ENCODE assay signal across 9 cellular contexts in genomic region chr13:30865131-30866009, GRCh38. TPM values are rescaled to one million over a fixed set of nuclear protein-coding genes. Genes with fewer than 3 reads are reported as not detected.
A peak's percentile ranks its signal among the peaks of the same experiment; 100 is the strongest.
DNase-seq lines count a peak whose midpoint lies in the region; ATAC-seq and TF ChIP-seq lines count a peak whose summit lies in the region.
"Had no signal": no experiment of that assay in that cellular context is flagged by ENCODE, and none has a peak within 500 bp of the region (broad histone marks: within the 10 kb centered on the region; RNA-seq: fewer than 3 reads in every experiment).

No MANE protein-coding gene starts in this region.

- peak overlapping the region; percentile 99 for H4K91ac ChIP-seq in IMR-90 (ENCODE audit: insufficient read depth, low read depth, low read length)

- in situ Hi-C loops in IMR-90 (cut with MboI; ENCODE audit: low sequenced_read_pairs) = loop anchor here (10.0 kb wide), 1 partner anchor 191 kb away; no protein-coding TSS in a partner anchor

- peak overlapping the region; percentile 95 for H2BK5ac ChIP-seq in IMR-90 (ENCODE audit: low read depth, low read length, poor library complexity, severe bottlenecking)

- no peak overlapping the region for H3K27ac Mint-ChIP-seq in CD4-positive, alpha-beta T cell
- H3K27ac Mint-ChIP-seq in activated T-helper 1 cell treated with anti-CD3 and anti-CD28 coated beads, Interleukin-12 subunit alpha, Interleukin-12 subunit beta, Interleukin-2, Interleukin-4 antibody, amounts not matched to agents 30 ng/mL and 10 ng/mL and 1 ng/mL, durations not matched to agents 14 hours and 24 hours and 36 hours = no peak overlapping the region
- H3K27ac Mint-ChIP-seq in natural killer cell treated with Interleukin-12 subunit alpha and Interleukin-12 subunit beta and Interleukin-15 and Interleukin-18, amount 100 ng/mL, for 72 hours = no peak overlapping the region
- H3K27ac Mint-ChIP-seq in stimulated activated naive CD8-positive, alpha-beta T cell treated with anti-CD3 and anti-CD28 coated beads, Interleukin-15, Interleukin-2, amounts not matched to agents 100 ng/mL and 50 ng/mL, for 24 hours = peak overlapping the region; percentile 36
- H3K27ac Mint-ChIP-seq: T-helper 1 cell treated with Interleukin-12 subunit alpha and Interleukin-12 subunit beta and Interleukin-4 antibody, amounts not matched to agents 30 μg/mL and 1 μg/mL, for 36 hours had no signal

- H3K4ac ChIP-seq in IMR-90 (ENCODE audit: low read depth, low read length) = peak overlapping the region; percentile 99

- no peaks in the 10 kb centered on the region for H3K36me3 ChIP-seq in IMR-90 (ENCODE audit: control insufficient read depth, insufficient read depth, low read length)
- no peaks in the 10 kb centered on the region for H3K36me3 ChIP-seq in PC-9 (ENCODE audit: low read depth)

- peaks cover 46% of the 10 kb centered on the region for H3K4me1 ChIP-seq in IMR-90 (ENCODE audit: control insufficient read depth, insufficient read depth, low read length)
- H3K4me1 ChIP-seq in PC-9 (replicated peaks; ENCODE audit: insufficient read depth) = 0 out of 2 replicates have a peak, but pooled peaks cover 9% of the 10 kb centered on the region

- peak; percentile 15 to 57 (median 24) for DNase-seq in CD4-positive, alpha-beta T cell
- peak; percentile 96 for DNase-seq in IMR-90
- peak; percentile 57 to 65 for DNase-seq in PC-9
- DNase-seq in activated T-helper 1 cell treated with anti-CD3 and anti-CD28 coated beads, Interleukin-12 subunit alpha, Interleukin-12 subunit beta, Interleukin-2, Interleukin-4 antibody, amounts not matched to agents 30 ng/mL and 10 ng/mL and 1 ng/mL, durations not matched to agents 14 hours and 24 hours and 36 hours (ENCODE audit: low spot score) = peak; percentile 9
- DNase-seq in fibroblast of the aortic adventitia (ENCODE audit: low read depth) = peak; percentile 96
- DNase-seq in natural killer cell treated with Interleukin-12 subunit alpha and Interleukin-12 subunit beta and Interleukin-15 and Interleukin-18, amount 100 ng/mL, for 72 hours (ENCODE audit: low spot score) = peak; percentile 74

- H3K9me1 ChIP-seq in IMR-90 (ENCODE audit: insufficient read depth, low read length) = peaks cover 30% of the 10 kb centered on the region

- H3K23ac ChIP-seq in IMR-90 (ENCODE audit: low read depth, low read length) = peak overlapping the region; percentile 99

- peak overlapping the region; percentile 99 for H3K56ac ChIP-seq in IMR-90 (ENCODE audit: extremely low read depth, insufficient read depth, low read length)

- H3K36me3 Mint-ChIP-seq in CD4-positive, alpha-beta T cell (ENCODE audit: low read depth) = no peaks in the 10 kb centered on the region
- no peaks in the 10 kb centered on the region for H3K36me3 Mint-ChIP-seq in activated T-helper 1 cell treated with anti-CD3 and anti-CD28 coated beads, Interleukin-12 subunit alpha, Interleukin-12 subunit beta, Interleukin-2, Interleukin-4 antibody, amounts not matched to agents 30 ng/mL and 10 ng/mL and 1 ng/mL, durations not matched to agents 14 hours and 24 hours and 36 hours (ENCODE audit: low read depth)
- H3K36me3 Mint-ChIP-seq in natural killer cell treated with Interleukin-12 subunit alpha and Interleukin-12 subunit beta and Interleukin-15 and Interleukin-18, amount 100 ng/mL, for 72 hours = no peaks in the 10 kb centered on the region
- no peaks in the 10 kb centered on the region for H3K36me3 Mint-ChIP-seq in stimulated activated naive CD8-positive, alpha-beta T cell treated with anti-CD3 and anti-CD28 coated beads, Interleukin-15, Interleukin-2, amounts not matched to agents 100 ng/mL and 50 ng/mL, for 24 hours (ENCODE audit: low read depth)

- intact Hi-C loops in CD4-positive, alpha-beta T cell (cut with DNase I, micrococcal nuclease) = loop anchor here in 1 of 2 experiments (5.0 kb wide), 1 partner anchor 177 kb away; no protein-coding TSS in a partner anchor
- intact Hi-C loops in IMR-90 (cut with micrococcal nuclease) (loop anchor here (1.0 to 10.0 kb wide), 10 partner anchors 59 to 731 kb away; partner anchors contain the start of genes HMGB1 and USPL1), PC-9 (cut with micrococcal nuclease; ENCODE audit: unreplicated experiment) (loop anchor here (2.0 to 10.0 kb wide), 5 partner anchors 69 to 731 kb away; partner anchors contain the start of gene HMGB1)
- intact Hi-C loops in activated T-helper 1 cell treated with anti-CD3 and anti-CD28 coated beads, Interleukin-12 subunit alpha, Interleukin-12 subunit beta, Interleukin-2, Interleukin-4 antibody, amounts not matched to agents 30 ng/mL and 10 ng/mL and 1 ng/mL, durations not matched to agents 14 hours and 24 hours and 36 hours (cut with micrococcal nuclease) = loop anchor here (1.0 to 10.0 kb wide), 7 partner anchors 128 to 733 kb away; partner anchors contain the start of genes ALOX5AP, HMGB1 and UBE2L5

- no peaks in the 10 kb centered on the region for H3K9me3 ChIP-seq in CD4-positive, alpha-beta T cell (ENCODE audit: control insufficient read depth, low read length)
- H3K9me3 ChIP-seq in IMR-90 (ENCODE audit: control insufficient read depth, insufficient read depth, low read length) (no peaks in the 10 kb centered on the region), PC-9 (ENCODE audit: insufficient read depth, low read depth) (no peaks in the 10 kb centered on the region)

- H2AK5ac ChIP-seq in IMR-90 (ENCODE audit: low read depth, low read length) = peak overlapping the region; percentile 99

- TF ChIP-seq POLR2A in IMR-90 (IDR thresholded peaks at IDR 0.05; ENCODE audit: low read depth, low read length) = peak; percentile 77; the same call in 1 of the 2 replicates

- H3F3A ChIP-seq in PC-9 (ENCODE audit: insufficient read depth, low read depth) = peaks cover 12% of the 10 kb centered on the region; the same call in 1 of the 2 replicates

- peak overlapping the region; percentile 99 for H3K14ac ChIP-seq in IMR-90 (replicated peaks; ENCODE audit: low read depth, low read length)

- H3K9me3 Mint-ChIP-seq in CD4-positive, alpha-beta T cell = no peaks in the 10 kb centered on the region
- no peaks in the 10 kb centered on the region for H3K9me3 Mint-ChIP-seq in activated T-helper 1 cell treated with anti-CD3 and anti-CD28 coated beads, Interleukin-12 subunit alpha, Interleukin-12 subunit beta, Interleukin-2, Interleukin-4 antibody, amounts not matched to agents 30 ng/mL and 10 ng/mL and 1 ng/mL, durations not matched to agents 14 hours and 24 hours and 36 hours
- no peaks in the 10 kb centered on the region for H3K9me3 Mint-ChIP-seq in natural killer cell treated with Interleukin-12 subunit alpha and Interleukin-12 subunit beta and Interleukin-15 and Interleukin-18, amount 100 ng/mL, for 72 hours
- H3K9me3 Mint-ChIP-seq in stimulated activated naive CD8-positive, alpha-beta T cell treated with anti-CD3 and anti-CD28 coated beads, Interleukin-15, Interleukin-2, amounts not matched to agents 100 ng/mL and 50 ng/mL, for 24 hours = no peaks in the 10 kb centered on the region
- H3K9me3 Mint-ChIP-seq: T-helper 1 cell treated with Interleukin-12 subunit alpha and Interleukin-12 subunit beta and Interleukin-4 antibody, amounts not matched to agents 30 μg/mL and 1 μg/mL, for 36 hours had no signal

- peak; percentile 89 for TF ChIP-seq CTCF in CD4-positive, alpha-beta T cell (IDR thresholded peaks at IDR 0.05)
- TF ChIP-seq CTCF in IMR-90 (conservative IDR thresholded peaks at IDR 0.05; ENCODE audit: low read depth, low read length) = peak; percentile 90
- peak; percentile 96 for TF ChIP-seq CTCF in PC-9 (conservative IDR thresholded peaks at IDR 0.05)
- peak; percentile 93 for TF ChIP-seq CTCF in fibroblast of the aortic adventitia (IDR thresholded peaks at IDR 0.05; ENCODE audit: insufficient read depth, low read length)

- H3K27me3 ChIP-seq in CD4-positive, alpha-beta T cell (ENCODE audit: control insufficient read depth, insufficient read depth, low read length) = no peaks in the 10 kb centered on the region
- H3K27me3 ChIP-seq in IMR-90 (ENCODE audit: control insufficient read depth, insufficient read depth, low read length) = no peaks in the 10 kb centered on the region
- H3K27me3 ChIP-seq in PC-9 (ENCODE audit: insufficient read depth, low read depth) = no peaks in the 10 kb centered on the region

- peak overlapping the region; percentile 94 for H2AK9ac ChIP-seq in IMR-90 (replicated peaks; ENCODE audit: low read depth, low read length, poor library complexity)

- dilution Hi-C loops in IMR-90 (cut with HindIII; ENCODE audit: low sequenced_read_pairs, unreplicated experiment) = no loop called here

- H3K4me3 ChIP-seq in IMR-90 (ENCODE audit: insufficient read depth, low read depth, low read length) (peak overlapping the region; percentile 30; the same call in 1 of the 2 replicates), PC-9 (no peak overlapping the region), fibroblast of the aortic adventitia (ENCODE audit: low read depth, low read length) (peak overlapping the region; percentile 44)

- H3K79me1 ChIP-seq in IMR-90 (ENCODE audit: low read depth in 1 of 2, low read length in 2 of 2) = peaks cover 0 to 7% of the 10 kb centered on the region in 2 experiments; a peak in 1 of 4 replicates

- H2BK20ac ChIP-seq in IMR-90 (ENCODE audit: low read depth, low read length) = peak overlapping the region; percentile 99

- peak overlapping the region; percentile 100 for H2BK120ac ChIP-seq in IMR-90 (ENCODE audit: low read depth, low read length)

- peak overlapping the region; percentile 100 for H3K18ac ChIP-seq in IMR-90 (ENCODE audit: low read depth, low read length)

- peaks cover 20% of the 10 kb centered on the region for H3K27me3 Mint-ChIP-seq in CD4-positive, alpha-beta T cell
- H3K27me3 Mint-ChIP-seq in activated T-helper 1 cell treated with anti-CD3 and anti-CD28 coated beads, Interleukin-12 subunit alpha, Interleukin-12 subunit beta, Interleukin-2, Interleukin-4 antibody, amounts not matched to agents 30 ng/mL and 10 ng/mL and 1 ng/mL, durations not matched to agents 14 hours and 24 hours and 36 hours (ENCODE audit: insufficient read depth) = peaks cover 11% of the 10 kb centered on the region
- H3K27me3 Mint-ChIP-seq in natural killer cell treated with Interleukin-12 subunit alpha and Interleukin-12 subunit beta and Interleukin-15 and Interleukin-18, amount 100 ng/mL, for 72 hours = peaks cover 15 to 17% of the 10 kb centered on the region in 2 donors
- H3K27me3 Mint-ChIP-seq in stimulated activated naive CD8-positive, alpha-beta T cell treated with anti-CD3 and anti-CD28 coated beads, Interleukin-15, Interleukin-2, amounts not matched to agents 100 ng/mL and 50 ng/mL, for 24 hours = peaks cover 7% of the 10 kb centered on the region

- no peaks in the 10 kb centered on the region for H4K20me1 ChIP-seq in IMR-90 (ENCODE audit: insufficient read depth, low read length)
- no peaks in the 10 kb centered on the region for H4K20me1 ChIP-seq in PC-9 (ENCODE audit: insufficient read depth)

- H4K8ac ChIP-seq in IMR-90 (ENCODE audit: low read depth in 2 of 2, low read length in 2 of 2) = peak overlapping the region; percentile 81 to 99

- H3K4me2 ChIP-seq in IMR-90 (ENCODE audit: low read depth, low read length) (peak overlapping the region; percentile 91), PC-9 (peak overlapping the region; percentile 25)

- CTCF ChIA-PET in CD4-positive, alpha-beta T cell (lab: Charles Lee) = interaction anchor here (1.3 kb wide), 1 partner anchor 9 kb away, joined by 6 read pairs; no protein-coding TSS in a partner anchor
- CTCF ChIA-PET in IMR-90 (lab: Yijun Ruan, JAX) = interaction anchor here (0.6 to 2.1 kb wide), 27 partner anchors 10 to 1310 kb away, joined by 3 to 15 read pairs (median 4); partner anchors contain the start of gene USPL1
- CTCF ChIA-PET in PC-9 (lab: Charles Lee) = interaction anchor here (0.6 to 1.3 kb wide), 4 partner anchors 14 to 1187 kb away, joined by 3 to 7 read pairs (median 3); no protein-coding TSS in a partner anchor

- H3K79me2 ChIP-seq in PC-9 (ENCODE audit: low read depth) = no peaks in the 10 kb centered on the region

- no peak overlapping the region for H3K4me3 Mint-ChIP-seq in CD4-positive, alpha-beta T cell
- H3K4me3 Mint-ChIP-seq in activated T-helper 1 cell treated with anti-CD3 and anti-CD28 coated beads, Interleukin-12 subunit alpha, Interleukin-12 subunit beta, Interleukin-2, Interleukin-4 antibody, amounts not matched to agents 30 ng/mL and 10 ng/mL and 1 ng/mL, durations not matched to agents 14 hours and 24 hours and 36 hours = no peak overlapping the region
- no peak overlapping the region for H3K4me3 Mint-ChIP-seq in natural killer cell treated with Interleukin-12 subunit alpha and Interleukin-12 subunit beta and Interleukin-15 and Interleukin-18, amount 100 ng/mL, for 72 hours
- no peak overlapping the region for H3K4me3 Mint-ChIP-seq in stimulated activated naive CD8-positive, alpha-beta T cell treated with anti-CD3 and anti-CD28 coated beads, Interleukin-15, Interleukin-2, amounts not matched to agents 100 ng/mL and 50 ng/mL, for 24 hours
- H3K4me3 Mint-ChIP-seq: T-helper 1 cell treated with Interleukin-12 subunit alpha and Interleukin-12 subunit beta and Interleukin-4 antibody, amounts not matched to agents 30 μg/mL and 1 μg/mL, for 36 hours had no signal

- H3K9me2 ChIP-seq in PC-9 (ENCODE audit: insufficient read depth) = no peaks in the 10 kb centered on the region

- peak overlapping the region; percentile 97 for H2BK15ac ChIP-seq in IMR-90 (ENCODE audit: low read depth, low read length)

- 2% methylated on average over 7 of the region's 17 CpGs; no CpG with 5 or more reads in 1 of the 2 experiments for WGBS in IMR-90 (ENCODE audit: extremely low coverage in 2 of 2, insufficient read length in 1 of 2), 2 experiments

- H3K4me1 Mint-ChIP-seq in CD4-positive, alpha-beta T cell (ENCODE audit: low read depth) = peaks cover 5% of the 10 kb centered on the region
- H3K4me1 Mint-ChIP-seq in activated T-helper 1 cell treated with anti-CD3 and anti-CD28 coated beads, Interleukin-12 subunit alpha, Interleukin-12 subunit beta, Interleukin-2, Interleukin-4 antibody, amounts not matched to agents 30 ng/mL and 10 ng/mL and 1 ng/mL, durations not matched to agents 14 hours and 24 hours and 36 hours (ENCODE audit: low read depth) = no peaks in the 10 kb centered on the region
- H3K4me1 Mint-ChIP-seq in natural killer cell treated with Interleukin-12 subunit alpha and Interleukin-12 subunit beta and Interleukin-15 and Interleukin-18, amount 100 ng/mL, for 72 hours (ENCODE audit: low read depth in 2 of 2) = peaks cover 4 to 6% of the 10 kb centered on the region in 2 donors
- peaks cover 5% of the 10 kb centered on the region for H3K4me1 Mint-ChIP-seq in stimulated activated naive CD8-positive, alpha-beta T cell treated with anti-CD3 and anti-CD28 coated beads, Interleukin-15, Interleukin-2, amounts not matched to agents 100 ng/mL and 50 ng/mL, for 24 hours (ENCODE audit: low read depth)

- peak; percentile 94 for ATAC-seq in CD4-positive, alpha-beta T cell (ENCODE audit: poor library complexity)
- peak; percentile 90 for ATAC-seq in GM19463 (IDR thresholded peaks at IDR 0.05; ENCODE audit: unreplicated experiment)
- peak; percentile 55 for ATAC-seq in IMR-90 (ENCODE audit: low read depth)
- ATAC-seq in natural killer cell treated with Interleukin-12 subunit alpha and Interleukin-12 subunit beta and Interleukin-15 and Interleukin-18, amount 100 ng/mL, for 72 hours = peak; percentile 73 to 81

- peak overlapping the region; percentile 100 for H4K5ac ChIP-seq in IMR-90 (ENCODE audit: low read depth, low read length)

- H3K9ac ChIP-seq in IMR-90 (ENCODE audit: low read depth, low read length) = peak overlapping the region; percentile 94

- POLR2A ChIA-PET in CD4-positive, alpha-beta T cell (lab: Charles Lee) = interaction anchor here (1.6 kb wide), 1 partner anchor 248 kb away, joined by 4 read pairs; the partner anchor contains the start of gene USPL1
- POLR2A ChIA-PET in IMR-90 (lab: Charles Lee; ENCODE audit: unreplicated experiment) = interaction anchor here (1.3 to 2.0 kb wide), 2 partner anchors 179 to 180 kb away, joined by 6 read pairs; no protein-coding TSS in a partner anchor
- POLR2A ChIA-PET in PC-9 (lab: Charles Lee; ENCODE audit: unreplicated experiment) = interaction anchor here (0.6 kb wide), 1 partner anchor 149 kb away, joined by 3 read pairs; no protein-coding TSS in a partner anchor

- H2AFZ ChIP-seq in IMR-90 (replicated peaks; ENCODE audit: low read length, poor library complexity) = peak overlapping the region; percentile 86
- peak overlapping the region; percentile 37 for H2AFZ ChIP-seq in PC-9

- H3K27ac ChIP-seq in CD4-positive, alpha-beta T cell (ENCODE audit: low read depth, low read length) = no peak overlapping the region
- peak overlapping the region; percentile 92 for H3K27ac ChIP-seq in IMR-90 (ENCODE audit: insufficient read depth, low read length)
- H3K27ac ChIP-seq in PC-9 = 0 out of 2 replicates have a peak overlapping the region, but pooled peaks have one; percentile 5

- TF ChIP-seq RAD21 in IMR-90 (IDR thresholded peaks at IDR 0.05; ENCODE audit: low read length) = peak; percentile 92

- BruUV-seq in IMR-90 (replicated peaks; lab: Mats Ljungman, UMichigan) (no TSS peak), PC-9 (replicated peaks; lab: Mats Ljungman, UMichigan) (no TSS peak)

RNA-seq across cellular contexts. Expression of gene MEDAG, which starts 40.7 kb away (rescaled TPM):
- not detected for total RNA-seq in CD4-positive, alpha-beta T cell
- 0.28 and 0.36 TPM in 2 replicates for total RNA-seq in IMR-90 (2012; rRNA removed)
- 0.27 and 0.32 TPM in 2 replicates for polyA plus RNA-seq in IMR-90 (2012; rRNA removed)
- polyA plus RNA-seq in IMR-90 (2012; cell fraction: cytosol; rRNA removed) = 0.50 and 0.54 TPM in 2 replicates
- 0.35 and 1.4 TPM in 2 replicates for polyA plus RNA-seq in IMR-90 (2012; cell fraction: nucleus; rRNA removed; ENCODE audit: low replicate concordance)
- not detected in 2 replicates for total RNA-seq in PC-9 (2021)
- not detected in 2 replicates for total RNA-seq in activated T-helper 1 cell treated with anti-CD3 and anti-CD28 coated beads, Interleukin-12 subunit alpha, Interleukin-12 subunit beta, Interleukin-2, Interleukin-4 antibody, amounts not matched to agents 30 ng/mL and 10 ng/mL and 1 ng/mL, durations not matched to agents 14 hours and 24 hours and 36 hours
- 122 and 325 TPM in 2 replicates for total RNA-seq in fibroblast of the aortic adventitia (ENCODE audit: low replicate concordance)
- under 1 TPM in 1 of 2 donors, not detected in 1; 0.14 TPM for total RNA-seq in natural killer cell treated with Interleukin-12 subunit alpha and Interleukin-12 subunit beta and Interleukin-15 and Interleukin-18, amount 100 ng/mL, for 72 hours

Comparison
In these comparisons a context has a peak if more than half of its experiments do, and no peak if none do; other contexts are left out.
1. DNase-seq: peak in every context shown above with its lines; median percentile 96 in IMR-90; 96 in fibroblast of the aortic adventitia; 74 in natural killer cell treated with Interleukin-12 subunit alpha and Interleukin-12 subunit beta and Interleukin-15 and Interleukin-18, amount 100 ng/mL, for 72 hours; 61 in PC-9; 24 in CD4-positive, alpha-beta T cell; 9 in activated T-helper 1 cell treated with anti-CD3 and anti-CD28 coated beads, Interleukin-12 subunit alpha, Interleukin-12 subunit beta, Interleukin-2, Interleukin-4 antibody, amounts not matched to agents 30 ng/mL and 10 ng/mL and 1 ng/mL, durations not matched to agents 14 hours and 24 hours and 36 hours.
2. RNA of gene MEDAG, which starts 40.7 kb away (total RNA-seq): 122 to 325 TPM in fibroblast of the aortic adventitia; 0.28 to 0.36 TPM in IMR-90, 0.14 TPM in natural killer cell treated with Interleukin-12 subunit alpha and Interleukin-12 subunit beta and Interleukin-15 and Interleukin-18, amount 100 ng/mL, for 72 hours, not detected in CD4-positive, alpha-beta T cell, not detected in PC-9 and not detected in activated T-helper 1 cell treated with anti-CD3 and anti-CD28 coated beads, Interleukin-12 subunit alpha, Interleukin-12 subunit beta, Interleukin-2, Interleukin-4 antibody, amounts not matched to agents 30 ng/mL and 10 ng/mL and 1 ng/mL, durations not matched to agents 14 hours and 24 hours and 36 hours; every median in the first group is over 10 times any median in the second.
3. Peak in every context shown above with its lines, with median percentiles within 50 percentile points of each other: ATAC-seq and CTCF ChIP-seq.